In the genomic region with DNA sequence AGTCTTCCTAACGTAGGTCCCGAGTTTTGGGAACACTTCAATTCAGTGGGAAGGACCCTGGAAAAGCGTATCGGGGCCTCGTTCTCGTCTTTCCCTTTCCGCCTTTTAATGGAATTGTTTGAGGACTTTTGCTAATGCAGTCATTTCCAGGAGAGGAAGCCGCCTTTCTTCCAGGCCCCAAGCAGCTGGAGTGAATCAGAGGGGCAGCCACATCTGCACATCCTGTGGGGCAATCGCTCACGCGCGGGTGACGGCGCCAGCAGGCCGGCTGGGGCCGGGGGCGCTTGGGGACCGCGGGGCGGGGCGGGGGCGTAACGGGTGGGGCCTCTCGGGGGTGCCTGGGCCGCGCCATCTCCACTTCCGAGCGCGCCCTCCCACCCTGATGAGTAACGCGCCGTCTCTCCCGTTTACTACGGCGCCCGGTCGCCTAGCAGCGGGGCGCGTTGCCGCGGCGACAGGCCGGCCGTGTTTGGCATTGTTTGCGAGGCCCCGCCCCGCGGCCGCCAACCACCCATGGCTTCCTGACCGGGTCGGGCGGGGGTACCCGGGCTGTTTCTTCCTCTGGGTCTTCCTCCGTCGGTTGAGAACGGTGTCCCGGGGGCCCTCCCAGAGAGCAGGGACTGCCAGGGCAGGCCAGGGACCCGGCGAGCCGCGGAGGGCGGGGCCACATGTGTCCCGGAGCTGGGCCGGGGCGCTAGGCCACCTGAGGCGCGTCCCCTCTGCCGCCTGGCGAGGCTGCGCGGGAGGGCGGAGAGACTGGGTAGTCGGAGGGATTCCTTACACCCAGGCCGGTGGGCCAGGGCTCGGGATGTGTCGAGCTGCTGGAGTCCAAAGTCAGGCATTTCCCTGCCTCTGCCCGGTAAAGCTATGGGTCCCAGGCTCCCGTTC, we compare ENCODE assay signal across 8 cellular contexts. TPM values are rescaled to one million over a fixed set of nuclear protein-coding genes. Genes with fewer than 3 reads are reported as not detected.
DNase-seq lines count a peak whose midpoint lies in the region; ATAC-seq and TF ChIP-seq lines count a peak whose summit lies in the region.

No MANE protein-coding gene starts in this region.

- no peaks in the 10 kb centered on the region for H3K36me3 ChIP-seq in MM.1S (replicated peaks; ENCODE audit: insufficient read depth, low read length)
- H3K36me3 ChIP-seq in adipocyte (ENCODE audit: control insufficient read depth, insufficient read depth, low read length, severe bottlenecking) = no peaks in the 10 kb centered on the region
- no peaks in the 10 kb centered on the region for H3K36me3 ChIP-seq in heart left ventricle
- H3K36me3 ChIP-seq in upper lobe of left lung = no peaks in the 10 kb centered on the region

- DNase-seq in GM04504 (ENCODE audit: low read depth) = peak; percentile 87
- peak; percentile 95 for DNase-seq in HCEC 1CT
- DNase-seq in MM.1S = peak; percentile 90
- DNase-seq in SW 1271 (lab: John Stamatoyannopoulos, UW) = peak; percentile 89 to 95
- peak; percentile 97 for DNase-seq in adipocyte (ENCODE audit: low read depth)
- DNase-seq in heart left ventricle = peak; percentile 91 to 95 (median 94)
- peak; percentile 98 for DNase-seq in posterior vena cava (ENCODE audit: low spot score)
- peak; percentile 97 to 99 for DNase-seq in upper lobe of left lung

- H2AFZ ChIP-seq in MM.1S (ENCODE audit: low read length) = peak overlapping the region; percentile 88

- H3K9me3 ChIP-seq in MM.1S (replicated peaks; ENCODE audit: insufficient read depth, low read length) (no peaks in the 10 kb centered on the region), adipocyte (ENCODE audit: control insufficient read depth, low read length) (no peaks in the 10 kb centered on the region), heart left ventricle (no peaks in the 10 kb centered on the region), upper lobe of left lung (no peaks in the 10 kb centered on the region)

- ATAC-seq in heart left ventricle (peak; percentile 55 to 93 (median 84)), upper lobe of left lung (ENCODE audit: low FRiP score in 2 of 2) (peak; percentile 88 to 90)

- no peaks in the 10 kb centered on the region for H4K20me1 ChIP-seq in MM.1S (ENCODE audit: insufficient read depth, low read length)

- H3F3A ChIP-seq in MM.1S (ENCODE audit: insufficient read depth, low read length) = peaks cover 22% of the 10 kb centered on the region

- H3K27ac ChIP-seq in MM.1S (ENCODE audit: low read length) = peak overlapping the region; percentile 97
- peak overlapping the region; percentile 85 to 98 (median 92) for H3K27ac ChIP-seq in heart left ventricle
- peak overlapping the region; percentile 95 to 100 (median 96) for H3K27ac ChIP-seq in upper lobe of left lung

- peak overlapping the region; percentile 94 for H3K4me2 ChIP-seq in MM.1S (ENCODE audit: low read depth, low read length)

- H3K4me1 ChIP-seq in MM.1S (ENCODE audit: low read length) (peaks cover 44% of the 10 kb centered on the region), adipocyte (ENCODE audit: control insufficient read depth, insufficient read depth, low read length) (peaks cover 64% of the 10 kb centered on the region), heart left ventricle (peaks cover 7 to 62% (median 43%) of the 10 kb centered on the region in 12 donors), upper lobe of left lung (peaks cover 49 to 66% (median 60%) of the 10 kb centered on the region in 4 donors)

- no peaks in the 10 kb centered on the region for H3K27me3 ChIP-seq in MM.1S (replicated peaks; ENCODE audit: insufficient read depth, low read length)
- H3K27me3 ChIP-seq in adipocyte (replicated peaks; ENCODE audit: control insufficient read depth, insufficient read depth, low read length) = no peaks in the 10 kb centered on the region
- no peaks in the 10 kb centered on the region for H3K27me3 ChIP-seq in heart left ventricle
- no peaks in the 10 kb centered on the region for H3K27me3 ChIP-seq in upper lobe of left lung

- H3K4me3 ChIP-seq in MM.1S (ENCODE audit: low read length) (peak overlapping the region; percentile 75), adipocyte (ENCODE audit: low read length) (peak overlapping the region; percentile 73), heart left ventricle (peak overlapping the region; percentile 37 to 70 (median 58)), upper lobe of left lung (peak overlapping the region; percentile 17 to 55 (median 52))

- H3K9me2 ChIP-seq in MM.1S (replicated peaks; ENCODE audit: insufficient read depth, low read length) = no peaks in the 10 kb centered on the region

- H3K79me2 ChIP-seq in MM.1S (ENCODE audit: low read length) = no peaks in the 10 kb centered on the region

- peak in 1 of 2 donors; percentile 33 for TF ChIP-seq POLR2A in heart left ventricle (IDR thresholded peaks at IDR 0.05)
- peak in 2 of 4 donors; percentile 83 to 88 for TF ChIP-seq POLR2A in upper lobe of left lung (IDR thresholded peaks at IDR 0.05)

- 2 to 6% (median 3%) methylated on average over 33 to 79 of the region's 79 CpGs for WGBS in heart left ventricle, 4 donors
- 3% methylated on average over 22 to 57 of the region's 79 CpGs for WGBS in upper lobe of left lung, 2 donors

- TF ChIP-seq EP300 in upper lobe of left lung (IDR thresholded peaks at IDR 0.05) = peak; percentile 49 to 96 (median 92)

- peak overlapping the region; percentile 98 for H3K9ac ChIP-seq in MM.1S (ENCODE audit: low read length)
- peak overlapping the region; percentile 89 for H3K9ac ChIP-seq in adipocyte (ENCODE audit: low read length)

- intact Hi-C loops in heart left ventricle (cut with DNase I) = loop anchor here in 7 of 10 donors (2.0 to 10.0 kb wide), 8 partner anchors 46 to 316 kb away; a partner anchor contains a TSS
- intact Hi-C loops in posterior vena cava (cut with DNase I) = no loop called here

- no peak for TF ChIP-seq CTCF in MM.1S (IDR thresholded peaks at IDR 0.05; ENCODE audit: low read length)
- peak in 1 of 12 donors; percentile 9 for TF ChIP-seq CTCF in heart left ventricle (IDR thresholded peaks at IDR 0.05)
- peak in 3 of 6 experiments; percentile 8 to 54 (median 27) for TF ChIP-seq CTCF in upper lobe of left lung (IDR thresholded peaks at IDR 0.05)

RNA-seq across cellular contexts. Expression of a gene that starts 2.3 kb away (rescaled TPM):
- not detected for total RNA-seq in heart left ventricle
- polyA plus RNA-seq in heart left ventricle = not detected
- not detected for total RNA-seq in posterior vena cava
- total RNA-seq in upper lobe of left lung = not detected

RNA-seq across cellular contexts. Expression of a gene that starts 56.9 kb away (rescaled TPM):
- total RNA-seq in heart left ventricle (1 to 10 TPM; 1.5 to 3.5 (median 2.6) TPM), posterior vena cava (1 to 10 TPM; 4.5 to 4.9 TPM), upper lobe of left lung (10 to 100 TPM in 1 of 6 donors, 1 to 10 TPM in 5; 3.1 to 16.2 (median 8.8) TPM)
- polyA plus RNA-seq in heart left ventricle = 1 to 10 TPM; 1.2 to 2.5 TPM

Comparison
In these comparisons a context has a peak if more than half of its experiments do, and no peak if none do; other contexts are left out.
1. Peak in every context shown above with its lines: DNase-seq, ATAC-seq, H3K4me3 ChIP-seq and H3K27ac ChIP-seq.
2. intact Hi-C loops: an anchor here in heart left ventricle (2.0 to 10.0 kb wide); none called in posterior vena cava.